Comparison of ENCODE assay signal across 38 cellular contexts in genomic region chr21:31813873-31814272, GRCh38. TPM values are rescaled to one million over a fixed set of nuclear protein-coding genes. Genes with fewer than 3 reads are reported as not detected.
"Had no signal": no experiment of that assay in that cellular context is flagged by ENCODE, and none has a peak within 500 bp of the region (broad histone marks: within the 10 kb centered on the region; RNA-seq: fewer than 3 reads in every experiment).

No MANE protein-coding gene starts in this region.

- H3K9me3 ChIP-seq: MG63 had no signal

- H3K4me3 ChIP-seq: MG63 had no signal

- H3K36me3 ChIP-seq: MG63 had no signal

- DNase-seq: Karpas-422, Kasumi-1, MG63, MM.1S, MV-4-11, NCI-H1048, NCI-H1092, NCI-H1092 treated with DMSO at 0.1 percent for 48 hours, NCI-H1105, NCI-H1105 treated with DMSO at 0.1 percent for 48 hours, NCI-H1417, NCI-H1417 treated with DMSO at 0.1 percent for 48 hours, NCI-H1436, NCI-H1436 treated with DMSO at 0.1 percent for 48 hours, NCI-H146, NCI-H1694, NCI-H1694 treated with DMSO at 0.1 percent for 48 hours, NCI-H187, NCI-H187 treated with DMSO at 0.1 percent for 48 hours, NCI-H1930, NCI-H2029, NCI-H2029 treated with DMSO at 0.1 percent for 48 hours, NCI-H2081, NCI-H2081 treated with DMSO at 0.1 percent for 48 hours, NCI-H2107, NCI-H2171, NCI-H2171 treated with DMSO at 0.1 percent for 48 hours, NCI-H2227 treated with DMSO at 0.1 percent for 48 hours, NCI-H226, NCI-H345, NCI-H446, NCI-H446 treated with DMSO at 0.1 percent for 48 hours, NCI-H510A, NCI-H510A treated with DMSO at 0.1 percent for 48 hours, NCI-H524, NCI-H524 treated with DMSO at 0.1 percent for 48 hours had no signal

- H3K27me3 ChIP-seq: MG63 had no signal

RNA-seq across cellular contexts. Expression of gene HUNK, which starts 58.9 kb away (rescaled TPM):
- total RNA-seq: LHCN-M2, MCF 10A had no signal
